Comparison of ENCODE assay signal across 8 cellular contexts in the genomic region with DNA sequence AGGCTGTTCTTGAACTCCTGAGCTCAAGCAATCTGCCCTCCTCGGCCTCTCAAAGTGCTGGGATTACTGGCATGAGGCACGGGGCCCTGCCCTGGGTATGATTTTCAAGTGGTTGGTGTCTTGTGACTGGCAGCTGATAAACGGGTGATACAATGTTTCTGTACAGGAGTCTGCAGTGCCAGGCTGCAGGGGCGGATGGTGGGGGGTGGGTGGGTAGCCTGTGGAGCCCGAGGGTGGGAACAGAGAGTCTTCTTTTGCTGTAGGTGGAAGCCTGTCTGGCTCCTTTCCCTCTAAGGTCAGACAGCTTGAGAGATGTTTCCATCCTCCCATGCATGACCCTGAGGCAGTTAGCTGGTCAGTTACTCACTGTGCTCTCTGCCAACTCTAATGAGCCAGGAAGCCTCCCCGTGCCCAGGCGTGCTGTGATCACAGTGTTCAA. TPM values are rescaled to one million over a fixed set of nuclear protein-coding genes. Genes with fewer than 3 reads are reported as not detected.
A peak's percentile ranks its signal among the peaks of the same experiment; 100 is the strongest.
DNase-seq lines count a peak whose midpoint lies in the region; ATAC-seq and TF ChIP-seq lines count a peak whose summit lies in the region.
"Not testable (repeated sequence)": the region's sequence is repeated elsewhere in the genome, so short reads cannot be mapped to it uniquely, and the experiment has no call there.

No MANE protein-coding gene starts in this region.

- not testable (repeated sequence) for H3K9me3 Mint-ChIP-seq in central memory CD8-positive, alpha-beta T cell

- DNase-seq in EH (ENCODE audit: low read depth): peak; percentile 16
- peak; percentile 78 for DNase-seq in NCI-H226
- peak; percentile 8 for DNase-seq in T1000 (lab: John Stamatoyannopoulos, UW)
- not testable (repeated sequence) for DNase-seq in central memory CD8-positive, alpha-beta T cell (ENCODE audit: low spot score in 2 of 2); foreskin keratinocyte
- DNase-seq in left ventricle myocardium superior: peak; percentile 72
- DNase-seq in occipital lobe (lab: John Stamatoyannopoulos, UW): peak; percentile 12

- not testable (repeated sequence) for H3K4me3 Mint-ChIP-seq in central memory CD8-positive, alpha-beta T cell

- H3K36me3 Mint-ChIP-seq in central memory CD8-positive, alpha-beta T cell (ENCODE audit: insufficient read depth): not testable (repeated sequence)

- peak overlapping the region; percentile 88 for H3K27ac ChIP-seq in foreskin keratinocyte
- peak overlapping the region; percentile 68 for H3K27ac ChIP-seq in temporal lobe (ENCODE audit: low read depth, low read length)

- peak overlapping the region; percentile 7 for H3K27ac Mint-ChIP-seq in central memory CD8-positive, alpha-beta T cell (ENCODE audit: low read depth)

- H3K4me1 Mint-ChIP-seq in central memory CD8-positive, alpha-beta T cell: peaks cover 11% of the 10 kb centered on the region

- not testable (repeated sequence) for H3K27me3 ChIP-seq in foreskin keratinocyte

- peaks cover 17% of the 10 kb centered on the region for H3K4me1 ChIP-seq in foreskin keratinocyte

- ATAC-seq in central memory CD8-positive, alpha-beta T cell (replicated peaks; ENCODE audit: extremely low read depth, poor library complexity, severe bottlenecking): not testable (repeated sequence)
- ATAC-seq in foreskin keratinocyte (peak; percentile 72), left ventricle myocardium superior (peak; percentile 75)

- intact Hi-C loops in left ventricle myocardium superior (cut with micrococcal nuclease): not testable (repeated sequence)

- H3K27me3 Mint-ChIP-seq in central memory CD8-positive, alpha-beta T cell: not testable (repeated sequence)

- not testable (repeated sequence) for TF ChIP-seq CTCF in foreskin keratinocyte (conservative IDR thresholded peaks at IDR 0.05)

RNA-seq across cellular contexts. Expression of gene ST3GAL4, which starts 39.2 kb away (rescaled TPM):
- 35.0 and 36.1 TPM in 2 replicates for total RNA-seq in foreskin keratinocyte
- polyA plus RNA-seq in foreskin keratinocyte: 47.7 and 50.5 TPM in 2 replicates
- 45.4 TPM for total RNA-seq in left ventricle myocardium superior
- total RNA-seq in occipital lobe: 15.0 TPM
- total RNA-seq in temporal lobe: 9.1 TPM
